In the genomic region with DNA sequence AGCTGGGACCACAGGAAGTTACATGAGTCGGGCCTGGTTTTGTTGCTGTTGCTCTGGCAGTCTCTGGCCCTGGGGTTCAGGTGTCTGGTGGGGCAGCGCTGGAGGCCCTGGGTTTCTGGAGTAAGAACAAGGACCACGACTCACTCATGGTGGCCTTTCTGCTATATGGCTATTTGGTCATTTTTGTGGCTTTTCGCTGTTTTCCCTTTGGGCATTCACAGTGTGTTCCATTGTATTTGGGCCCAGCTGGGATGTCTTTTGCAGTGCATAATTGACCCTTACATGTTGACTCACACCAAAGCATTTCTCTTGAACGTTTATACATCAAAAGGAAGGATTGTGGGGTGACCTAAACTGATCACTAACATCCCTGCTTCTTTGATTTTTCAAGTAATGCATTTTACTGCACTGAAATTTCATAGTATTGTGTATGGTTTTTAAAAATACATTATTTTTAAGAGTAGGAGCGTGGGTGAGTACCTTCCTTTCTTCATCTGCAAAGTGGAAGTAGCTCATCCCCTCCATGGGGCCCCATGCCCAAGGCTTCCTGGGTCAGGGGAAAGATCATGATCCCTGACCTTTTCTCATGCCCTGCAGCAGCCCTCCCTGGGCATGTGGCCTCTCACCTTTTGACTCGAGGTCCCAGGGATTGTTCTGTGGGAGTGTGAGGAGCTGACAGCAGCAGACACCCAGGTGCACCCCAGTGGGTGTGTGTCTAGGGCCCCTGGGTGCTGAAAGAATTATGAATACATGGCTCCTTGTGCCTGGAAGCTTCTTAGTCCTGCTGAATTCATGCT, we compare ENCODE assay signal across 35 cellular contexts.
DNase-seq lines count a peak whose midpoint lies in the region; ATAC-seq and TF ChIP-seq lines count a peak whose summit lies in the region.
"Had no signal": no experiment of that assay in that cellular context is flagged by ENCODE, and none has a peak within 500 bp of the region (broad histone marks: within the 10 kb centered on the region; RNA-seq: fewer than 3 reads in every experiment).

No MANE protein-coding gene starts in this region.

- H3K27me3 ChIP-seq in spleen (replicated peaks in 1 of 7): no peaks in the 10 kb centered on the region
- H3K27me3 ChIP-seq: ascending aorta; BLaER1 treated with 17β-estradiol and CSF1 and Interleukin-3, amounts not matched to agents 10 nM and 100 nM; heart left ventricle; ovary; tibial artery; vagina had no signal

- no peaks in the 10 kb centered on the region for H3K4me1 ChIP-seq in spleen

- no peak overlapping the region for H3K4me3 ChIP-seq in spleen
- H3K4me3 ChIP-seq: ascending aorta; BLaER1 treated with 17β-estradiol and CSF1 and Interleukin-3, amounts not matched to agents 10 nM and 100 nM; heart left ventricle; lung; mucosa of descending colon; ovary; tibial artery; vagina had no signal

- no peak for TF ChIP-seq POLR2A in spleen (IDR thresholded peaks at IDR 0.05)

- no peak overlapping the region for H3K27ac ChIP-seq in spleen
- H3K27ac ChIP-seq: ascending aorta; BLaER1 treated with 17β-estradiol and CSF1 and Interleukin-3, amounts not matched to agents 10 nM and 100 nM; heart left ventricle; ovary; tibial artery; vagina; WERI-Rb-1 had no signal

- TF ChIP-seq CTCF in spleen (IDR thresholded peaks at IDR 0.05 in 8 of 11, conservative IDR thresholded peaks at IDR 0.05 in 3 of 11) (no peak), GM10266 (IDR thresholded peaks at IDR 0.05; ENCODE audit: control insufficient read depth, insufficient read depth, low read depth, missing control alignments) (no peak)

- DNase-seq in COLO829 (ENCODE audit: low spot score) (peak; percentile 23), RPMI7951 (ENCODE audit: low read depth) (peak; percentile 63), foreskin melanocyte (peak; percentile 50), spleen (peak; percentile 58), sciatic nerve (ENCODE audit: low spot score) (no peak), GM10266 (ENCODE audit: extremely low spot score) (no peak)
- no peak for DNase-seq in NK-92 treated with Interleukin-12 subunit alpha and Interleukin-12 subunit beta, amount 100 ng/mL, for 24 hours (lab: John Stamatoyannopoulos, UW)
- DNase-seq: activated CD4-positive, alpha-beta T cell treated with anti-CD3 and anti-CD28 coated beads for 48 hours; activated gamma-delta T cell; activated naive CD8-positive, alpha-beta T cell treated with anti-CD3 and anti-CD28 coated beads, Interleukin-2, amount 10 ng/mL, durations not matched to agents 7 days and 5 days; activated T-cell treated with anti-CD3 and anti-CD28 coated beads, Interleukin-2, amount 50 U/mL, for 1 hour; COR-L47; dermis blood vessel endothelial cell; DMS53; GDM1; heart left ventricle; KBM-7; mucosa of descending colon; NCI-H1105; NCI-H187; NCI-H82; ovary; retina; RPMI8226; small intestine; stimulated activated naive CD8-positive, alpha-beta T cell treated with anti-CD3 and anti-CD28 coated beads, Interleukin-15, Interleukin-2, amounts not matched to agents 100 U/mL and 50 U/mL, for 24 hours; T-cell; WERI-Rb-1 had no signal

- 74 to 83% (median 77%) methylated on average over 7 of the region's 7 CpGs for WGBS in spleen, 5 donors

- intact Hi-C loops in spleen (cut with DNase I; ENCODE audit: low total_unique reads): no loop called here
- intact Hi-C loops in sciatic nerve (cut with DNase I): no loop called here

- no peaks in the 10 kb centered on the region for H3K9me3 ChIP-seq in spleen
- H3K9me3 ChIP-seq: ascending aorta; BLaER1 treated with 17β-estradiol and CSF1 and Interleukin-3, amounts not matched to agents 10 nM and 100 nM; heart left ventricle; mucosa of descending colon; ovary; tibial artery; vagina had no signal

- H3K36me3 ChIP-seq in spleen: no peaks in the 10 kb centered on the region
- H3K36me3 ChIP-seq: ascending aorta, ovary, vagina had no signal

- no peak for ATAC-seq in HG03108 (IDR thresholded peaks at IDR 0.05; ENCODE audit: unreplicated experiment)
- ATAC-seq in sciatic nerve: no peak
- ATAC-seq: esophagus mucosa; heart left ventricle; mucosa of descending colon; stimulated activated naive CD8-positive, alpha-beta T cell treated with anti-CD3 and anti-CD28 coated beads, Interleukin-15, Interleukin-2, amounts not matched to agents 100 U/mL and 50 U/mL, for 24 hours; T-cell had no signal

Comparison
In these comparisons a context has a peak if more than half of its experiments do, and no peak if none do; other contexts are left out.
1. DNase-seq: peak in COLO829 (single experiment), RPMI7951 (single experiment), foreskin melanocyte (single experiment) and spleen (single experiment); none in sciatic nerve (single experiment), GM10266 (single experiment) and NK-92 treated with Interleukin-12 subunit alpha and Interleukin-12 subunit beta, amount 100 ng/mL, for 24 hours (single experiment).